ENCODE assay signal across 8 cellular contexts in the genomic region with DNA sequence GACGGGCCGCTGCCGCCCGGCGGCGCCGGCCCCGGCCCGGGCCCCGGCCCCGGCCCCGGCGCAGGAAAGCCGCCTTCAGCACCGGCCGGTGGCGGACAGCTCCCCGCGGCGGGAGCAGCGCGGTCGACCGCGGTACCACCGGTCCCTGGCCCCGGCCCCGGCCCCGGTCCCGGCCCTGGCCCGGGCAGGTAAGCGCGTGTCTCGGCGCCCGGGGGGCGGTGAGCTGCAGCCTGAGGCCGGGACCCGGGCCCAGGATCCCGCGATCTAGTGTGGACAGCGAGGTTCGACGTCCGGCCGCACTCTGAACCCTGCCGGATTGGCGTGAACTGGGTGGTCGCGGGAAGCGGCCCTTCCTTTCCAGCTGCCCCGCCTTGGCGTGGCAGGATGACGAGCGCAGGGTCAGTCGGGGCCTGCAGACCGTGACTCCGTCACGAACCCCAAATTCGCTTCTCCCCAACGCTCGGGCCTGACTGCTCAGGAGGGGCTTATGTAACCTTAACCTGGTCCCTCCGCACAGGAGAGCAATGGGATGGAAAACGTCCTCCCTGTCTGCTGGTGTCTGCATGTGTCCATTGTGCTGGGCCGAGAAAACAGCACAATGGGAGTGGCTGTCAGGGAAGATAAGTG. TPM values are rescaled to one million over a fixed set of nuclear protein-coding genes. Genes with fewer than 3 reads are reported as not detected.
DNase-seq lines count a peak whose midpoint lies in the region; ATAC-seq and TF ChIP-seq lines count a peak whose summit lies in the region.

No MANE protein-coding gene starts in this region.

- H3K27me3 Mint-ChIP-seq in activated CD8-positive, alpha-beta T cell treated with anti-CD3 and anti-CD28 coated beads for 36 hours = peaks cover 21% of the 10 kb centered on the region
- peaks cover 7% of the 10 kb centered on the region for H3K27me3 Mint-ChIP-seq in neural crest cell (ENCODE audit: low read depth)

- no peaks in the 10 kb centered on the region; the same call in 1 of the 2 replicates for H3K4me1 ChIP-seq in BE2C
- H3K4me1 ChIP-seq in esophagus muscularis mucosa = peaks cover 15 to 23% (median 21%) of the 10 kb centered on the region in 4 donors
- H3K4me1 ChIP-seq in upper lobe of right lung = peaks cover 16% of the 10 kb centered on the region

- peak overlapping the region; percentile 81 for H3K4me3 ChIP-seq in BE2C (ENCODE audit: low read depth, low read length)
- H3K4me3 ChIP-seq in HL-60 (replicated peaks; ENCODE audit: insufficient read depth, low read length) = peak overlapping the region; percentile 12; the same call in 1 of the 2 replicates
- H3K4me3 ChIP-seq in esophagus muscularis mucosa = peak overlapping the region; percentile 71 to 86 (median 74)
- H3K4me3 ChIP-seq in upper lobe of right lung = peak overlapping the region; percentile 47

- H3K4me3 Mint-ChIP-seq in activated CD8-positive, alpha-beta T cell treated with anti-CD3 and anti-CD28 coated beads for 36 hours = peak overlapping the region; percentile 35
- H3K4me3 Mint-ChIP-seq in neural crest cell = peak overlapping the region; percentile 86

- TF ChIP-seq CTCF in BE2C (IDR thresholded peaks at IDR 0.05; ENCODE audit: low read depth, low read length) (no peak), HL-60 (IDR thresholded peaks at IDR 0.05; ENCODE audit: insufficient read depth, low read length) (no peak), esophagus muscularis mucosa (IDR thresholded peaks at IDR 0.05) (no peak), neural crest cell (conservative IDR thresholded peaks at IDR 0.05) (no peak), upper lobe of right lung (IDR thresholded peaks at IDR 0.05) (no peak)
- no peak for TF ChIP-seq CTCF in activated CD8-positive, alpha-beta T cell treated with anti-CD3 and anti-CD28 coated beads for 36 hours (IDR thresholded peaks at IDR 0.05)

- 2% methylated on average over 6 of the region's 65 CpGs for WGBS in esophagus muscularis mucosa

- H3K27ac Mint-ChIP-seq in activated CD8-positive, alpha-beta T cell treated with anti-CD3 and anti-CD28 coated beads for 36 hours = no peak overlapping the region
- H3K27ac Mint-ChIP-seq in neural crest cell (ENCODE audit: unreplicated experiment) = peak overlapping the region; percentile 86

- ATAC-seq in GM19452 (IDR thresholded peaks at IDR 0.05; ENCODE audit: unreplicated experiment) (peak; percentile 52), upper lobe of right lung (peak; percentile 86)
- peak; percentile 73 for ATAC-seq in activated CD8-positive, alpha-beta T cell treated with anti-CD3 and anti-CD28 coated beads for 36 hours

- H3K9me3 ChIP-seq in BE2C (no peaks in the 10 kb centered on the region), esophagus muscularis mucosa (no peaks in the 10 kb centered on the region), upper lobe of right lung (no peaks in the 10 kb centered on the region)

- H3K4me1 Mint-ChIP-seq in activated CD8-positive, alpha-beta T cell treated with anti-CD3 and anti-CD28 coated beads for 36 hours (ENCODE audit: low read depth) = peaks cover 12% of the 10 kb centered on the region
- H3K4me1 Mint-ChIP-seq in neural crest cell = peaks cover 30% of the 10 kb centered on the region

- TF ChIP-seq POLR2A in esophagus muscularis mucosa (IDR thresholded peaks at IDR 0.05; ENCODE audit: low read depth) = no peak

- intact Hi-C loops in activated CD8-positive, alpha-beta T cell treated with anti-CD3 and anti-CD28 coated beads for 36 hours (cut with micrococcal nuclease) = no loop called here
- intact Hi-C loops in esophagus muscularis mucosa (cut with DNase I) (no loop called here), upper lobe of right lung (cut with DNase I) (loop anchor here (10.0 kb wide), 1 partner anchor 110 kb away; no protein-coding TSS in a partner anchor)

- H3K27me3 ChIP-seq in BE2C (no peaks in the 10 kb centered on the region), HL-60 (ENCODE audit: insufficient read depth, poor library complexity, severe bottlenecking) (peaks cover 10% of the 10 kb centered on the region), esophagus muscularis mucosa (no peaks in the 10 kb centered on the region), upper lobe of right lung (no peaks in the 10 kb centered on the region)

- POLR2A ChIA-PET in activated CD8-positive, alpha-beta T cell treated with anti-CD3 and anti-CD28 coated beads for 36 hours (lab: Charles Lee) = interaction anchor here (1.1 to 2.9 kb wide), 2 partner anchors 11 to 15 kb away, joined by 3 to 12 read pairs; no protein-coding TSS in a partner anchor

- H3K27ac ChIP-seq in HL-60 (replicated peaks) (no peak overlapping the region), esophagus muscularis mucosa (replicated peaks in 1 of 4) (peak overlapping the region in 1 of 4 donors; percentile 41), upper lobe of right lung (no peak overlapping the region)

- CTCF ChIA-PET in activated CD8-positive, alpha-beta T cell treated with anti-CD3 and anti-CD28 coated beads for 36 hours (lab: Charles Lee) = interaction anchor here (0.8 to 6.9 kb wide), 3 partner anchors 15 to 117 kb away, joined by 3 to 57 read pairs (median 11); no protein-coding TSS in a partner anchor

- no peaks in the 10 kb centered on the region for H3K9me3 Mint-ChIP-seq in activated CD8-positive, alpha-beta T cell treated with anti-CD3 and anti-CD28 coated beads for 36 hours
- H3K9me3 Mint-ChIP-seq in neural crest cell = peaks cover 3% of the 10 kb centered on the region

- H3K36me3 ChIP-seq in BE2C = no peaks in the 10 kb centered on the region
- H3K36me3 ChIP-seq in esophagus muscularis mucosa = no peaks in the 10 kb centered on the region
- no peaks in the 10 kb centered on the region for H3K36me3 ChIP-seq in upper lobe of right lung

- DNase-seq in BE2C = no peak
- DNase-seq in HL-60 (ENCODE audit: low read depth in 1 of 2, low spot score in 1 of 2) = peak in 1 of 2 experiments; percentile 24
- peak; percentile 59 for DNase-seq in activated CD8-positive, alpha-beta T cell treated with anti-CD3 and anti-CD28 coated beads for 36 hours
- no peak for DNase-seq in esophagus muscularis mucosa (ENCODE audit: extremely low spot score)
- peak; percentile 63 for DNase-seq in neural crest cell (ENCODE audit: low read depth, low spot score)
- peak; percentile 81 for DNase-seq in upper lobe of right lung
- no peak for DNase-seq in cerebellar nuclear complex (lab: John Stamatoyannopoulos, UW)

- TF ChIP-seq EP300 in esophagus muscularis mucosa (IDR thresholded peaks at IDR 0.05) = no peak

- no peaks in the 10 kb centered on the region for H3K36me3 Mint-ChIP-seq in activated CD8-positive, alpha-beta T cell treated with anti-CD3 and anti-CD28 coated beads for 36 hours (ENCODE audit: low read depth)
- peaks cover 2% of the 10 kb centered on the region for H3K36me3 Mint-ChIP-seq in neural crest cell (ENCODE audit: low read depth)

RNA-seq across cellular contexts. Expression of gene BSN, which starts 0.5 kb away (rescaled TPM):
- polyA plus RNA-seq in BE2C (2012; ENCODE audit: insufficient read depth, insufficient read length, low read depth) = 8.4 TPM
- total RNA-seq in activated CD8-positive, alpha-beta T cell treated with anti-CD3 and anti-CD28 coated beads for 36 hours = under 1 TPM; 0.09 TPM
- 1 to 10 TPM in 1 of 4 donors, under 1 TPM in 3; 0.42 to 1.7 (median 0.78) TPM for total RNA-seq in esophagus muscularis mucosa
- 6.1 and 6.5 TPM in 2 replicates for total RNA-seq in neural crest cell
- total RNA-seq in upper lobe of right lung = 0.43 TPM

Comparison
In these comparisons a context has a peak if more than half of its experiments do, and no peak if none do; other contexts are left out.
1. DNase-seq: peak in activated CD8-positive, alpha-beta T cell treated with anti-CD3 and anti-CD28 coated beads for 36 hours (single experiment), neural crest cell (single experiment) and upper lobe of right lung (single experiment); none in BE2C (single experiment), esophagus muscularis mucosa (single experiment) and cerebellar nuclear complex (0 of 2).
2. H3K4me3 ChIP-seq: peak in every context shown above with its lines; median percentile 81 in BE2C; 74 in esophagus muscularis mucosa; 47 in upper lobe of right lung; 12 in HL-60.
3. Peak in every context shown above with its lines, with median percentiles within 50 percentile points of each other: ATAC-seq.